In genomic region chr10:15684768-15685167, GRCh38 we compare ENCODE assay signal across 20 cellular contexts. TPM values are rescaled to one million over a fixed set of nuclear protein-coding genes. Genes with fewer than 3 reads are reported as not detected.
"Had no signal": no experiment of that assay in that cellular context is flagged by ENCODE, and none has a peak within 500 bp of the region (broad histone marks: within the 10 kb centered on the region; RNA-seq: fewer than 3 reads in every experiment).

No MANE protein-coding gene starts in this region.

- H3K4me3 ChIP-seq: prostate gland, smooth muscle cell, upper lobe of left lung had no signal

- H3K4me1 Mint-ChIP-seq: memory B cell, T-cell had no signal

- H3K27ac ChIP-seq: prostate gland, upper lobe of left lung, VCaP had no signal

- H3K36me3 ChIP-seq: prostate gland, upper lobe of left lung had no signal

- H3K4me3 Mint-ChIP-seq: activated T-cell treated with anti-CD3 and anti-CD28 coated beads, Interleukin-2, amount 50 U/mL, for 4 hours; memory B cell; natural killer cell treated with Interleukin-12 subunit alpha and Interleukin-12 subunit beta and Interleukin-15 and Interleukin-18, amount 100 ng/mL, for 72 hours; T-cell had no signal

- H3K4me1 ChIP-seq: prostate gland, upper lobe of left lung had no signal

- DNase-seq: activated CD4-positive, alpha-beta T cell treated with anti-CD3 and anti-CD28 coated beads, Interleukin-2, amount 50 U/mL, for 48 hours; activated effector memory CD4-positive, alpha-beta T cell treated with Interleukin-2 at 50 U/mL for 16 hours; activated naive CD4-positive, alpha-beta T cell treated with anti-CD3 and anti-CD28 coated beads, Interleukin-2, amount 50 U/mL, for 16 hours; activated T-cell treated with anti-CD3 and anti-CD28 coated beads, Interleukin-2, amount 50 U/mL, for 4 hours; glutamatergic neuron; kidney glomerular epithelial cell; left ventricle myocardium superior; nucleus accumbens; right cardiac atrium; stimulated activated CD4-positive, alpha-beta T cell treated with anti-CD3 and anti-CD28 coated beads, Interleukin-4, amount 100 ng/mL, for 4 hours; stimulated activated CD8-positive, alpha-beta memory T cell treated with anti-CD3 and anti-CD28 coated beads, Interleukin-4, amount 100 ng/mL, for 48 hours; stimulated activated naive CD4-positive, alpha-beta T cell treated with Interleukin-2 at 50 U/mL for 16 hours; T-cell; T-helper 9 cell; upper lobe of left lung had no signal

- H3K36me3 Mint-ChIP-seq: memory B cell; natural killer cell treated with Interleukin-12 subunit alpha and Interleukin-12 subunit beta and Interleukin-15 and Interleukin-18, amount 100 ng/mL, for 72 hours; T-cell had no signal

- H3K27me3 ChIP-seq: upper lobe of left lung had no signal

- H3K9me3 Mint-ChIP-seq: activated T-cell treated with anti-CD3 and anti-CD28 coated beads, Interleukin-2, amount 50 U/mL, for 4 hours; T-cell had no signal

- H3K27ac Mint-ChIP-seq: memory B cell; natural killer cell treated with Interleukin-12 subunit alpha and Interleukin-12 subunit beta and Interleukin-15 and Interleukin-18, amount 100 ng/mL, for 72 hours; T-cell had no signal

- H3K9me3 ChIP-seq: prostate gland, upper lobe of left lung had no signal

RNA-seq across cellular contexts. Expression of gene ITGA8, which starts 35.0 kb away (rescaled TPM):
- total RNA-seq: activated T-cell treated with anti-CD3 and anti-CD28 coated beads, Interleukin-2, amount 50 U/mL, for 4 hours; natural killer cell treated with Interleukin-12 subunit alpha and Interleukin-12 subunit beta and Interleukin-15 and Interleukin-18, amount 100 ng/mL, for 72 hours had no signal
